ENCODE assay signal across 8 cellular contexts in genomic region chr5:956941-957729, GRCh38. TPM values are rescaled to one million over a fixed set of nuclear protein-coding genes. Genes with fewer than 3 reads are reported as not detected.
DNase-seq lines count a peak whose midpoint lies in the region; ATAC-seq, FAIRE-seq and TF ChIP-seq lines count a peak whose summit lies in the region.

No MANE protein-coding gene starts in this region.

- H3K9me1 ChIP-seq in K562 (ENCODE audit: control insufficient read depth, insufficient read depth, low read length): no peaks in the 10 kb centered on the region

- in situ Hi-C loops in K562 (cut with MboI) (no loop called here), HepG2 (cut with HindIII; ENCODE audit: extremely low pct_ligation_motif_present, low pct_unique_long_range_greater_than_20kb) (no loop called here)

- H3K9ac ChIP-seq in K562 (ENCODE audit: insufficient read depth in 1 of 2, low read depth in 2 of 2, low read length in 2 of 2): no peak overlapping the region
- H3K9ac ChIP-seq in HepG2 (ENCODE audit: insufficient read depth, low read depth, low read length): no peak overlapping the region

- no peaks in the 10 kb centered on the region for H3K9me3 ChIP-seq in K562 (replicated peaks; ENCODE audit: control insufficient read depth, insufficient read depth, low read depth, low read length)
- no peaks in the 10 kb centered on the region for H3K9me3 ChIP-seq in HepG2 (ENCODE audit: low read length)
- no peaks in the 10 kb centered on the region for H3K9me3 ChIP-seq in suprapubic skin

- CTCF ChIA-PET in K562 (lab: Yijun Ruan, JAX; ENCODE audit: low intra/inter-chr PET ratio): no interaction called here
- CTCF ChIA-PET in HepG2 (lab: Yijun Ruan, JAX; ENCODE audit: low intra/inter-chr PET ratio, low total read pairs): no interaction called here

- peaks cover 43 to 76% of the 10 kb centered on the region in 2 experiments; a peak in 4 of 5 replicates for H3K27me3 ChIP-seq in K562 (ENCODE audit: control insufficient read depth in 2 of 2, insufficient read depth in 2 of 2, low read length in 2 of 2)
- peaks cover 6 to 69% of the 10 kb centered on the region in 2 experiments; a peak in 4 of 5 replicates for H3K27me3 ChIP-seq in HepG2 (ENCODE audit: control insufficient read depth in 1 of 2, insufficient read depth in 2 of 2, low read length in 2 of 2)
- peaks cover 48% of the 10 kb centered on the region for H3K27me3 ChIP-seq in suprapubic skin

- ATAC-seq in K562 (no peak; the same call in 2 of the 3 replicates), HepG2 (peak; percentile 41), GM18867 (IDR thresholded peaks at IDR 0.05; ENCODE audit: unreplicated experiment) (no peak)

- POLR2A ChIA-PET in K562 (lab: Yijun Ruan, JAX): interaction anchor here (1.7 kb wide), 1 partner anchor 13 kb away, joined by 6 read pairs; no protein-coding TSS in a partner anchor
- POLR2A ChIA-PET in HepG2 (lab: Yijun Ruan, JAX): no interaction called here

- TF ChIP-seq CTCF in GM12875 (IDR thresholded peaks at IDR 0.05; ENCODE audit: borderline replicate concordance, insufficient read depth, low read depth, low read length) (peak; percentile 42; the same call in 1 of the 2 replicates), NB4 (IDR thresholded peaks at IDR 0.05; ENCODE audit: low read depth, low read length) (peak; percentile 6), K562 (IDR thresholded peaks at IDR 0.05 in 2 of 3, conservative IDR thresholded peaks at IDR 0.05 in 1 of 3; ENCODE audit: insufficient read depth in 2 of 3, low read depth in 1 of 3, low read length in 3 of 3) (peak in 2 of 3 experiments; percentile 19 to 42; a peak in 1 of 6 replicates), HepG2 (CRISPR knock-in tag; IDR thresholded peaks at IDR 0.05) (no peak), suprapubic skin (IDR thresholded peaks at IDR 0.05) (peak in 1 of 2 donors; percentile 5)

- H4K20me1 ChIP-seq in K562 (replicated peaks; ENCODE audit: control insufficient read depth, insufficient read depth, low read length) (peaks cover 33% of the 10 kb centered on the region), HepG2 (ENCODE audit: insufficient read depth, low read length) (no peaks in the 10 kb centered on the region)

- H3K4me1 ChIP-seq in K562 (replicated peaks in 1 of 2; ENCODE audit: control insufficient read depth in 2 of 2, insufficient read depth in 2 of 2, low read length in 2 of 2) (peaks cover 0 to 52% of the 10 kb centered on the region in 2 experiments; a peak in 3 of 5 replicates), HepG2 (ENCODE audit: insufficient read depth, low read length) (peaks cover 34% of the 10 kb centered on the region), suprapubic skin (peaks cover 18% of the 10 kb centered on the region)

- WGBS in K562 (ENCODE audit: insufficient coverage, low coverage, missing lambda C conversion rate): 8% methylated on average over 25 of the region's 25 CpGs
- WGBS in HepG2 (ENCODE audit: low lambda C conversion rate): 4% methylated on average over 9 of the region's 25 CpGs
- 41% methylated on average over 16 of the region's 25 CpGs for WGBS in suprapubic skin

- DNase-seq in H4 (ENCODE audit: low spot score) (peak; percentile 99), NB4 (ENCODE audit: low read depth) (peak; percentile 81), K562 (ENCODE audit: extremely low read depth in 1 of 4, low spot score in 3 of 4) (peak in 2 of 4 experiments; percentile 47 to 48), HepG2 (ENCODE audit: low spot score) (peak; percentile 77), suprapubic skin (ENCODE audit: low spot score in 2 of 2) (peak in 1 of 2 donors; percentile 78), RPMI8226 (no peak)

- TF ChIP-seq POLR2A in NB4 (IDR thresholded peaks at IDR 0.05; ENCODE audit: extremely low read depth, insufficient read length): no peak
- no peak for TF ChIP-seq POLR2A in K562 (conservative IDR thresholded peaks at IDR 0.05)
- TF ChIP-seq POLR2A in HepG2 (IDR thresholded peaks at IDR 0.05; ENCODE audit: insufficient read depth in 1 of 2, low read depth in 2 of 2, low read length in 2 of 2): no peak
- no peak for TF ChIP-seq POLR2A in suprapubic skin (IDR thresholded peaks at IDR 0.05)

- H3K27ac ChIP-seq in K562 (ENCODE audit: extremely low read depth, low read depth, low read length) (no peak overlapping the region), HepG2 (ENCODE audit: extremely low read length, insufficient read depth, low read length) (no peak overlapping the region), suprapubic skin (peak overlapping the region; percentile 62)

- H2AFZ ChIP-seq in K562 (ENCODE audit: low read depth, low read length): no peak overlapping the region
- H2AFZ ChIP-seq in HepG2 (ENCODE audit: low read length): no peak overlapping the region

- H3K4me3 ChIP-seq in GM12875 (ENCODE audit: low read depth, low read length) (no peak overlapping the region), NB4 (ENCODE audit: low read depth, low read length) (no peak overlapping the region), K562 (no peak overlapping the region), HepG2 (replicated peaks in 1 of 3; ENCODE audit: insufficient read depth in 1 of 3, low read depth in 2 of 3, low read length in 3 of 3) (peak overlapping the region in 1 of 3 experiments; percentile 5; a peak in 1 of 6 replicates), suprapubic skin (no peak overlapping the region)

- FAIRE-seq in K562 (lab: Jason Lieb, UNC) (no peak), HepG2 (lab: Jason Lieb, UNC) (no peak)

- H3K36me3 ChIP-seq in K562 (ENCODE audit: control insufficient read depth, insufficient read depth, low read length) (no peaks in the 10 kb centered on the region), HepG2 (replicated peaks in 1 of 2; ENCODE audit: control insufficient read depth in 1 of 2, insufficient read depth in 2 of 2, low read length in 2 of 2) (no peaks in the 10 kb centered on the region), suprapubic skin (no peaks in the 10 kb centered on the region)

- intact Hi-C loops in K562 (cut with micrococcal nuclease): no loop called here
- intact Hi-C loops in HepG2 (cut with micrococcal nuclease; ENCODE audit: unreplicated experiment): loop anchor here (1.0 kb wide), 1 partner anchor 34 kb away; no protein-coding TSS in a partner anchor

- H3K4me2 ChIP-seq in K562 (ENCODE audit: insufficient read depth, low read length) (no peak overlapping the region), HepG2 (ENCODE audit: low read depth, low read length) (peak overlapping the region; percentile 47)

- TF ChIP-seq EP300 in K562 (IDR thresholded peaks at IDR 0.05; ENCODE audit: low read length) (no peak), HepG2 (IDR thresholded peaks at IDR 0.05; ENCODE audit: low read depth in 2 of 2, low read length in 2 of 2) (no peak), HepG2 (CRISPR knock-in tag; IDR thresholded peaks at IDR 0.05; ENCODE audit: borderline replicate concordance) (no peak), suprapubic skin (IDR thresholded peaks at IDR 0.05) (no peak)

- TF ChIP-seq RAD21 in K562 (CRISPR knock-in tag; conservative IDR thresholded peaks at IDR 0.05 in 1 of 2, IDR thresholded peaks at IDR 0.05 in 1 of 2) (no peak), HepG2 (CRISPR knock-in tag; IDR thresholded peaks at IDR 0.05) (no peak)

- BruUV-seq in K562 (replicated peaks; lab: Mats Ljungman, UMichigan) (no TSS peak), HepG2 (replicated peaks; lab: Mats Ljungman, UMichigan) (no TSS peak)

- H3K79me2 ChIP-seq in K562 (ENCODE audit: control insufficient read depth, insufficient read depth, low read length) (no peaks in the 10 kb centered on the region), HepG2 (ENCODE audit: insufficient read depth, low read length) (no peaks in the 10 kb centered on the region)

RNA-seq across cellular contexts. Expression of gene NKD2, which starts 51.5 kb away (rescaled TPM):
- total RNA-seq in H4 (2014; rRNA removed; shearing (Covaris generic)): 0.43 and 2.8 TPM in 2 replicates
- 0.55 and 2.0 TPM in 2 replicates for total RNA-seq in K562 (2011; cell fraction: chromatin; rRNA removed; ENCODE audit: low replicate concordance)
- total RNA-seq in K562 (2011; cell fraction: nucleolus; rRNA removed): 0.67 and 1.7 TPM in 2 replicates
- total RNA-seq in K562 (2011; cell fraction: nucleoplasm; rRNA removed): 0.37 TPM in 1 of 2 replicates, not detected in the other
- 0.12 and 0.64 TPM in 2 replicates for total RNA-seq in K562 (2014; rRNA removed)
- not detected in 2 replicates for total RNA-seq in K562 (2014; rRNA removed; fragmentation: Illumina TruSeq; extraction: Trizol)
- not detected in 2 replicates for total RNA-seq in K562 (2015; rRNA removed; fragmentation: Illumina TruSeq; extraction: Trizol)
- 0.35 and 0.38 TPM in 2 replicates for total RNA-seq in K562 (2021)
- polyA plus RNA-seq in K562 (2011; rRNA removed): 0.20 and 0.65 TPM in 2 replicates
- polyA plus RNA-seq in K562 (2011; cell fraction: cytosol; rRNA removed): 0.29 TPM in 1 of 2 replicates, not detected in the other
- polyA plus RNA-seq in K562 (2011; cell fraction: nucleus; rRNA removed): 3.0 and 5.0 TPM in 2 replicates
- 0.16 and 0.98 TPM in 2 replicates for polyA plus RNA-seq in K562 (2012)
- polyA plus RNA-seq in K562 (2014; fragmentation: Illumina TruSeq; extraction: Trizol): not detected in 2 replicates
- polyA plus RNA-seq in K562 (2014; fragmentation: Nextera tagmentation; extraction: Ambion mirVana): not detected
- 0.09 TPM in 1 of 2 replicates, not detected in the other for polyA plus RNA-seq in K562 (2014; rRNA removed)
- not detected in 2 replicates for polyA minus RNA-seq in K562 (2011; rRNA and poly(A)+ RNA removed)
- 1.3 TPM in 1 of 2 replicates, not detected in the other for polyA minus RNA-seq in K562 (2011; cell fraction: cytosol; rRNA and poly(A)+ RNA removed)
- 1.00 and 1.3 TPM in 2 replicates for polyA minus RNA-seq in K562 (2011; cell fraction: nucleus; rRNA and poly(A)+ RNA removed)
- 0.53 and 0.94 TPM in 2 replicates for total RNA-seq in HepG2 (2016; rRNA removed; fragmentation: Illumina TruSeq; extraction: Trizol)
- 0.26 and 0.91 TPM in 2 replicates for total RNA-seq in HepG2 (2016; cell fraction: cytosol; rRNA removed; fragmentation: Illumina TruSeq; extraction: Trizol; ENCODE audit: low read depth)
- total RNA-seq in HepG2 (2016; cell fraction: insoluble cytoplasmic fraction; rRNA removed; fragmentation: Illumina TruSeq; extraction: Trizol): 0.77 and 1.1 TPM in 2 replicates
- total RNA-seq in HepG2 (2016; cell fraction: membrane; rRNA removed; fragmentation: Illumina TruSeq; extraction: Trizol): 0.48 and 0.90 TPM in 2 replicates
- total RNA-seq in HepG2 (2016; cell fraction: nucleus; rRNA removed; fragmentation: Illumina TruSeq; extraction: Trizol): 0.81 and 2.0 TPM in 2 replicates
- polyA plus RNA-seq in HepG2 (2011; rRNA removed): 0.81 and 0.82 TPM in 2 replicates
- polyA plus RNA-seq in HepG2 (2011; cell fraction: cytosol; rRNA removed): 0.13 and 0.70 TPM in 2 replicates
- polyA plus RNA-seq in HepG2 (2011; cell fraction: nucleus; rRNA removed): 10.6 and 14.1 TPM in 2 replicates
- polyA plus RNA-seq in HepG2 (2012): 0.39 and 0.79 TPM in 2 replicates
- 0.59 and 0.60 TPM in 2 replicates for polyA plus RNA-seq in HepG2 (2016; cell fraction: cytosol; fragmentation: Illumina TruSeq; extraction: Trizol; ENCODE audit: low read depth)
- 1.1 and 1.2 TPM in 2 replicates for polyA plus RNA-seq in HepG2 (2016; cell fraction: insoluble cytoplasmic fraction; fragmentation: Illumina TruSeq; extraction: Trizol; ENCODE audit: low read depth)
- polyA plus RNA-seq in HepG2 (2016; cell fraction: membrane; fragmentation: Illumina TruSeq; extraction: Trizol; ENCODE audit: low read depth): 0.76 and 0.84 TPM in 2 replicates
- 5.1 and 6.3 TPM in 2 replicates for polyA plus RNA-seq in HepG2 (2016; cell fraction: nucleus; fragmentation: Illumina TruSeq; extraction: Trizol; ENCODE audit: insufficient read depth, low read depth)
- polyA minus RNA-seq in HepG2 (2011; rRNA and poly(A)+ RNA removed; ENCODE audit: low replicate concordance): 1.6 TPM in 1 of 2 replicates, not detected in the other
- 0.30 and 0.62 TPM in 2 replicates for polyA minus RNA-seq in HepG2 (2011; cell fraction: cytosol; rRNA and poly(A)+ RNA removed)
- 0.62 and 1.0 TPM in 2 replicates for polyA minus RNA-seq in HepG2 (2011; cell fraction: nucleus; rRNA and poly(A)+ RNA removed)
- total RNA-seq in suprapubic skin: 10 to 100 TPM in 2 of 4 donors, 1 to 10 TPM in 2; 7.9 to 13.0 (median 10.6) TPM
